In genomic region chr1:167750641-167751040, GRCh38 we compare ENCODE assay signal across 23 cellular contexts. TPM values are rescaled to one million over a fixed set of nuclear protein-coding genes. Genes with fewer than 3 reads are reported as not detected.
DNase-seq lines count a peak whose midpoint lies in the region; ATAC-seq, FAIRE-seq and TF ChIP-seq lines count a peak whose summit lies in the region.
"Had no signal": no experiment of that assay in that cellular context is flagged by ENCODE, and none has a peak within 500 bp of the region (broad histone marks: within the 10 kb centered on the region; RNA-seq: fewer than 3 reads in every experiment).

No MANE protein-coding gene starts in this region.

- no peaks in the 10 kb centered on the region for H3K9me3 ChIP-seq in BLaER1 treated with 17β-estradiol and CSF1 and Interleukin-3, amounts not matched to agents 10 nM and 100 nM (replicated peaks in 1 of 11)
- H3K9me3 ChIP-seq in IMR-90 (ENCODE audit: control insufficient read depth, insufficient read depth, low read length) (no peaks in the 10 kb centered on the region), kidney (ENCODE audit: control insufficient read depth in 1 of 2, low read length in 2 of 2) (no peaks in the 10 kb centered on the region), transverse colon (no peaks in the 10 kb centered on the region)
- H3K9me3 ChIP-seq: HAP-1, MG63 had no signal

- no peaks in the 10 kb centered on the region for H3K27me3 ChIP-seq in BLaER1 treated with 17β-estradiol and CSF1 and Interleukin-3, amounts not matched to agents 10 nM and 100 nM
- H3K27me3 ChIP-seq in IMR-90 (ENCODE audit: control insufficient read depth, insufficient read depth, low read length) (no peaks in the 10 kb centered on the region), bronchial epithelial cell (ENCODE audit: control insufficient read depth, insufficient read depth, low read length) (no peaks in the 10 kb centered on the region), transverse colon (no peaks in the 10 kb centered on the region)
- H3K27me3 ChIP-seq: MG63 had no signal

- FAIRE-seq in bronchial epithelial cell (lab: Jason Lieb, UNC) (no peak), kidney (lab: Jason Lieb, UNC) (peak; percentile 8)
- FAIRE-seq: A204.1, GM12878, HepG2 had no signal

- H2BK120ac ChIP-seq in IMR-90 (ENCODE audit: low read depth, low read length) = 0 out of 2 replicates have a peak overlapping the region, but pooled peaks have one; percentile 5

- DNase-seq in IMR-90 (no peak), bronchial epithelial cell (ENCODE audit: low read depth) (peak; percentile 61), kidney (no peak), HK-2 (ENCODE audit: unreplicated experiment) (no peak), caudate nucleus (lab: John Stamatoyannopoulos, UW) (no peak), transverse colon (no peak)
- DNase-seq: C1 segment of cervical spinal cord; CD4-positive, alpha-beta memory T cell; COR-L47; GDM1; GOT3; KBM-7; MG63; NCI-H1417; NCI-H1694; NCI-H2029 treated with DMSO at 0.1 percent for 48 hours; NCI-H526 treated with DMSO at 0.1 percent for 48 hours; SHP77 treated with DMSO at 0.1 percent for 48 hours had no signal

- H3K4me2 ChIP-seq in BLaER1 treated with 17β-estradiol and CSF1 and Interleukin-3, amounts not matched to agents 10 nM and 100 nM = peak overlapping the region in 8 of 11 experiments; percentile 10 to 91 (median 43); a peak in 10 of 22 replicates
- H3K4me2 ChIP-seq in IMR-90 (ENCODE audit: low read depth, low read length) = no peak overlapping the region

- H3K4ac ChIP-seq in IMR-90 (ENCODE audit: low read depth, low read length) = no peak overlapping the region

- H3K56ac ChIP-seq in IMR-90 (ENCODE audit: extremely low read depth, insufficient read depth, low read length) = no peak overlapping the region

- H3K27ac ChIP-seq in BLaER1 treated with 17β-estradiol and CSF1 and Interleukin-3, amounts not matched to agents 10 nM and 100 nM = peak overlapping the region in 7 of 11 experiments; percentile 39 to 95 (median 89); a peak in 7 of 22 replicates
- no peak overlapping the region for H3K27ac ChIP-seq in IMR-90 (ENCODE audit: insufficient read depth, low read length)
- no peak overlapping the region for H3K27ac ChIP-seq in kidney (ENCODE audit: low read depth in 2 of 2, low read length in 2 of 2)
- H3K27ac ChIP-seq in caudate nucleus (ENCODE audit: low read depth, low read length) = no peak overlapping the region
- no peak overlapping the region for H3K27ac ChIP-seq in transverse colon

- no peak for ATAC-seq in IMR-90 (ENCODE audit: low read depth)
- ATAC-seq: GM12878, HepG2 had no signal

- no peak for TF ChIP-seq EP300 in transverse colon (IDR thresholded peaks at IDR 0.05; ENCODE audit: low read depth)

- no peak overlapping the region for H4K5ac ChIP-seq in IMR-90 (ENCODE audit: low read depth, low read length)

- H3K4me1 ChIP-seq in BLaER1 treated with 17β-estradiol and CSF1 and Interleukin-3, amounts not matched to agents 10 nM and 100 nM = peaks cover 47 to 81% (median 64%) of the 10 kb centered on the region in 10 experiments
- H3K4me1 ChIP-seq in IMR-90 (ENCODE audit: control insufficient read depth, insufficient read depth, low read length) (peaks cover 15% of the 10 kb centered on the region), kidney (ENCODE audit: control insufficient read depth in 1 of 2, insufficient read depth in 1 of 2, low read depth in 1 of 2, low read length in 2 of 2) (no peaks in the 10 kb centered on the region), transverse colon (peaks cover 15 to 82% (median 44%) of the 10 kb centered on the region in 4 donors)

- peak overlapping the region; percentile 59; the same call in 1 of the 2 replicates for H3K23ac ChIP-seq in IMR-90 (ENCODE audit: low read depth, low read length)

- H2BK5ac ChIP-seq in IMR-90 (ENCODE audit: low read depth, low read length, poor library complexity, severe bottlenecking) = no peak overlapping the region

- H3K4me3 ChIP-seq in BLaER1 treated with 17β-estradiol and CSF1 and Interleukin-3, amounts not matched to agents 10 nM and 100 nM = no peak overlapping the region
- H3K4me3 ChIP-seq in IMR-90 (ENCODE audit: insufficient read depth, low read depth, low read length) = no peak overlapping the region
- H3K4me3 ChIP-seq in bronchial epithelial cell (ENCODE audit: low read depth, low read length) = no peak overlapping the region
- H3K4me3 ChIP-seq in kidney (ENCODE audit: low read length in 2 of 2) = no peak overlapping the region
- no peak overlapping the region for H3K4me3 ChIP-seq in transverse colon
- H3K4me3 ChIP-seq: GM12878, HAP-1, MG63 had no signal

- dilution Hi-C loops in IMR-90 (cut with HindIII; ENCODE audit: low sequenced_read_pairs, unreplicated experiment) = no loop called here

- no peak overlapping the region for H3K9ac ChIP-seq in BLaER1 treated with 17β-estradiol and CSF1 and Interleukin-3, amounts not matched to agents 10 nM and 100 nM
- H3K9ac ChIP-seq in IMR-90 (ENCODE audit: low read depth, low read length) = no peak overlapping the region
- no peak overlapping the region for H3K9ac ChIP-seq in kidney (ENCODE audit: low read length in 2 of 2)

- H3K79me1 ChIP-seq in IMR-90 (ENCODE audit: low read depth in 1 of 2, low read length in 2 of 2) = peaks cover 21 to 73% of the 10 kb centered on the region in 2 experiments

- H3K36me3 ChIP-seq in BLaER1 treated with 17β-estradiol and CSF1 and Interleukin-3, amounts not matched to agents 10 nM and 100 nM = peaks cover 0 to 7% (median 0%) of the 10 kb centered on the region in 11 experiments; a peak in 2 of 22 replicates
- H3K36me3 ChIP-seq in IMR-90 (ENCODE audit: control insufficient read depth, insufficient read depth, low read length) (no peaks in the 10 kb centered on the region), bronchial epithelial cell (ENCODE audit: control insufficient read depth, insufficient read depth, low read length) (peaks cover 2% of the 10 kb centered on the region), kidney (ENCODE audit: control insufficient read depth in 1 of 2, insufficient read depth in 2 of 2, low read length in 2 of 2) (no peaks in the 10 kb centered on the region), transverse colon (no peaks in the 10 kb centered on the region)
- H3K36me3 ChIP-seq: HAP-1 had no signal

- CTCF ChIA-PET in IMR-90 (lab: Yijun Ruan, JAX) = no interaction called here

- POLR2A ChIA-PET in IMR-90 (lab: Charles Lee; ENCODE audit: unreplicated experiment) = no interaction called here

- in situ Hi-C loops in IMR-90 (cut with MboI; ENCODE audit: low sequenced_read_pairs) (no loop called here), transverse colon (cut with MboI; ENCODE audit: low pct_ligation_motif_present in 1 of 4, low pct_unique_long_range_greater_than_20kb in 1 of 4, low sequenced_read_pairs in 3 of 4) (no loop called here)

- no peak overlapping the region for H2AK5ac ChIP-seq in IMR-90 (ENCODE audit: low read depth, low read length)

- H3K14ac ChIP-seq in IMR-90 (replicated peaks; ENCODE audit: low read depth, low read length) = 0 out of 2 replicates have a peak overlapping the region, but pooled peaks have one; percentile 25

- peaks cover 0 to 47% (median 0%) of the 10 kb centered on the region in 11 experiments; a peak in 5 of 22 replicates for H4K20me1 ChIP-seq in BLaER1 treated with 17β-estradiol and CSF1 and Interleukin-3, amounts not matched to agents 10 nM and 100 nM
- peaks cover 68% of the 10 kb centered on the region for H4K20me1 ChIP-seq in IMR-90 (ENCODE audit: insufficient read depth, low read length)

- intact Hi-C loops in IMR-90 (cut with micrococcal nuclease) (no loop called here), kidney (cut with DNase I) (no loop called here), transverse colon (cut with DNase I; ENCODE audit: low total_unique reads) (no loop called here)

- no peak overlapping the region for H2BK20ac ChIP-seq in IMR-90 (ENCODE audit: low read depth, low read length)

- TF ChIP-seq RAD21 in IMR-90 (IDR thresholded peaks at IDR 0.05; ENCODE audit: low read length) = no peak

- no TSS peak for BruUV-seq in IMR-90 (replicated peaks; lab: Mats Ljungman, UMichigan)

- no peak overlapping the region for H4K91ac ChIP-seq in IMR-90 (ENCODE audit: insufficient read depth, low read depth, low read length)

- peaks cover 19% of the 10 kb centered on the region for H3K9me1 ChIP-seq in IMR-90 (ENCODE audit: insufficient read depth, low read length)

- no peak overlapping the region for H2AK9ac ChIP-seq in IMR-90 (replicated peaks; ENCODE audit: low read depth, low read length, poor library complexity)

- H2AFZ ChIP-seq in IMR-90 (replicated peaks; ENCODE audit: low read length, poor library complexity) = no peak overlapping the region

- no CpG with 5 or more reads among the region's 2 CpGs for WGBS in IMR-90 (ENCODE audit: extremely low coverage in 2 of 2, insufficient read length in 1 of 2), 2 experiments
- WGBS in transverse colon (ENCODE audit: low coverage in 1 of 2), 2 donors = 55 to 90% methylated on average over 2 of the region's 2 CpGs

- H2BK15ac ChIP-seq in IMR-90 (ENCODE audit: low read depth, low read length) = no peak overlapping the region

- H4K8ac ChIP-seq in IMR-90 (ENCODE audit: low read depth in 2 of 2, low read length in 2 of 2) = no peak overlapping the region

- TF ChIP-seq POLR2A in IMR-90 (IDR thresholded peaks at IDR 0.05; ENCODE audit: low read depth, low read length) = no peak
- TF ChIP-seq POLR2A in transverse colon (IDR thresholded peaks at IDR 0.05) = no peak

- H3K18ac ChIP-seq in IMR-90 (ENCODE audit: low read depth, low read length) = no peak overlapping the region

- TF ChIP-seq CTCF in IMR-90 (conservative IDR thresholded peaks at IDR 0.05; ENCODE audit: low read depth, low read length) (no peak), bronchial epithelial cell (IDR thresholded peaks at IDR 0.05; ENCODE audit: insufficient read depth, low read length, severe bottlenecking) (no peak), kidney (IDR thresholded peaks at IDR 0.05; ENCODE audit: borderline replicate concordance, extremely low read depth, insufficient read depth) (no peak), transverse colon (IDR thresholded peaks at IDR 0.05) (no peak)

TF ChIP-seq in IMR-90, 13 proteins besides CTCF, POLR2A, EP300 and RAD21 (continues in another document):
- no peak for TF ChIP-seq FOS (IDR thresholded peaks at IDR 0.05; ENCODE audit: low read depth, low read length)
- TF ChIP-seq MAZ (IDR thresholded peaks at IDR 0.05; ENCODE audit: borderline replicate concordance, low read depth, low read length) = no peak
- TF ChIP-seq RFX5 (IDR thresholded peaks at IDR 0.05; ENCODE audit: low read depth, low read length) = no peak
- no peak for TF ChIP-seq CEBPB (IDR thresholded peaks at IDR 0.05; ENCODE audit: low read depth, low read length)
- TF ChIP-seq BHLHE40 (IDR thresholded peaks at IDR 0.05; ENCODE audit: low read depth, low read length) = no peak
- no peak for TF ChIP-seq CHD1 (IDR thresholded peaks at IDR 0.05; ENCODE audit: low read depth, low read length)

RNA-seq across cellular contexts. Expression of gene MPZL1, which starts 28.9 kb away (rescaled TPM):
- total RNA-seq in IMR-90 (2012; rRNA removed) (81.7 and 87.3 TPM in 2 replicates), bronchial epithelial cell (69.8 and 95.6 TPM in 2 replicates), kidney (98.3 TPM), transverse colon (10 to 100 TPM; 32.9 to 79.5 (median 58.2) TPM)
- polyA plus RNA-seq in IMR-90 (2012; rRNA removed) (48.0 and 55.3 TPM in 2 replicates), kidney (ENCODE audit: insufficient read depth, low read depth, low replicate concordance) (42.1 TPM)
- polyA plus RNA-seq in IMR-90 (2012; cell fraction: cytosol; rRNA removed) = 28.8 and 39.7 TPM in 2 replicates
- 22.6 and 65.6 TPM in 2 replicates for polyA plus RNA-seq in IMR-90 (2012; cell fraction: nucleus; rRNA removed; ENCODE audit: low replicate concordance)

Comparison
In these comparisons a context has a peak if more than half of its experiments do, and no peak if none do; other contexts are left out.
1. H3K27ac ChIP-seq: peak in BLaER1 treated with 17β-estradiol and CSF1 and Interleukin-3, amounts not matched to agents 10 nM and 100 nM (7 of 11); none in IMR-90 (single experiment), kidney (0 of 2), caudate nucleus (single experiment) and transverse colon (0 of 4).